In the genomic region with DNA sequence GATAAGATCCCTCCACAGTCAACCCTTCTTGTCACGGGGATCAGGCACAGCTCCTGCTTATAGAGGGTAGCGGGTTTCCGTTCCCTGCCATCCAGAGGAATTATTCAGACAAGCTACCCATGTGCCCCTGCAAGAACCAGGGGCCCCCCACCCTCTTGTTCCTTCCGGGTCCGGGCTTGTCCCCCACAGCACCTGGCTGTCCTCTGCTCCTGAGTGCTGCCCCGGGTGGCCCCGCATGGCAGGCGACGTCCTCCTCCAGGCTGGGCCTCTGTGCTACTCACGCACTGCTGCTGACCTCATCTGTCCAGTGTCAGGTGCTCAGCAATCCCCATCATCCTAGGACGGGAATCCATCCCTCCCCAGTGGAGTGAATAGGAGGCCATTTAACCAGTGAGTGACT, we compare ENCODE assay signal across 16 cellular contexts. TPM values are rescaled to one million over a fixed set of nuclear protein-coding genes. Genes with fewer than 3 reads are reported as not detected.
DNase-seq lines count a peak whose midpoint lies in the region; ATAC-seq and TF ChIP-seq lines count a peak whose summit lies in the region.
"Had no signal": no experiment of that assay in that cellular context is flagged by ENCODE, and none has a peak within 500 bp of the region (broad histone marks: within the 10 kb centered on the region; RNA-seq: fewer than 3 reads in every experiment).

No MANE protein-coding gene starts in this region.

- no peak overlapping the region for H3K4me3 Mint-ChIP-seq in GM23338
- H3K4me3 Mint-ChIP-seq in brain, result no peak overlapping the region
- H3K4me3 Mint-ChIP-seq in endothelial cell (ENCODE audit: unreplicated experiment), result no peak overlapping the region
- H3K4me3 Mint-ChIP-seq: CD8-positive, alpha-beta memory T cell had no signal

- H3K27ac ChIP-seq in GM23338 (ENCODE audit: low read depth) (no peak overlapping the region), osteoblast (ENCODE audit: low read depth, low read length) (no peak overlapping the region), coronary artery (no peak overlapping the region)
- H3K27ac ChIP-seq: BLaER1, HL-60 had no signal

- no peak for TF ChIP-seq CTCF in GM23338 (conservative IDR thresholded peaks at IDR 0.05; ENCODE audit: low read depth in 2 of 2)
- TF ChIP-seq CTCF in brain (conservative IDR thresholded peaks at IDR 0.05), result no peak
- no peak for TF ChIP-seq CTCF in osteoblast (IDR thresholded peaks at IDR 0.05; ENCODE audit: extremely low read depth, low read depth, low read length)
- TF ChIP-seq CTCF in endothelial cell (IDR thresholded peaks at IDR 0.05; ENCODE audit: unreplicated experiment), result no peak
- TF ChIP-seq CTCF in coronary artery (IDR thresholded peaks at IDR 0.05), result no peak

- H3K4me3 ChIP-seq in GM23338 (no peak overlapping the region), osteoblast (ENCODE audit: insufficient read depth, low read length) (no peak overlapping the region), coronary artery (no peak overlapping the region)
- H3K4me3 ChIP-seq: BLaER1 had no signal

- H3K36me3 ChIP-seq in GM23338 (ENCODE audit: insufficient read depth) (no peaks in the 10 kb centered on the region), osteoblast (ENCODE audit: insufficient read depth, low read length) (no peaks in the 10 kb centered on the region)
- H3K36me3 ChIP-seq: BLaER1 had no signal

- H3K4me1 ChIP-seq in GM23338 (ENCODE audit: insufficient read depth) (peaks cover under 1% of the 10 kb centered on the region), osteoblast (ENCODE audit: insufficient read depth, low read length) (peaks cover 20% of the 10 kb centered on the region)
- H3K4me1 ChIP-seq: Caco-2 had no signal

- DNase-seq in GM23338 (ENCODE audit: low spot score) (no peak), islet precursor cell (peak; percentile 45), osteoblast (ENCODE audit: insufficient read length, low spot score, missing footprints) (peak; percentile 29), endothelial cell (ENCODE audit: low spot score) (no peak), coronary artery (ENCODE audit: low spot score) (no peak), NCI-H2171 (lab: John Stamatoyannopoulos, UW) (no peak)
- DNase-seq: 8988T; AML-193; Caco-2; CD8-positive, alpha-beta memory T cell; DND-41; GF-D8 had no signal

- H3K4me2 ChIP-seq in GM23338 (no peak overlapping the region), osteoblast (ENCODE audit: insufficient read depth, low read length) (no peak overlapping the region)
- H3K4me2 ChIP-seq: BLaER1 had no signal

- H3K27me3 ChIP-seq in GM23338 (ENCODE audit: insufficient read depth) (no peaks in the 10 kb centered on the region), osteoblast (ENCODE audit: insufficient read depth, low read length) (no peaks in the 10 kb centered on the region)
- H3K27me3 ChIP-seq: BLaER1 had no signal

- H3K9me3 Mint-ChIP-seq in GM23338 (no peaks in the 10 kb centered on the region), brain (no peaks in the 10 kb centered on the region), endothelial cell (ENCODE audit: unreplicated experiment) (no peaks in the 10 kb centered on the region)
- H3K9me3 Mint-ChIP-seq: CD8-positive, alpha-beta memory T cell had no signal

- H3K9me2 ChIP-seq in GM23338 (ENCODE audit: insufficient read depth), result no peaks in the 10 kb centered on the region

- H3K4me1 Mint-ChIP-seq in GM23338 (peaks cover 36% of the 10 kb centered on the region), brain (peaks cover 78% of the 10 kb centered on the region), endothelial cell (ENCODE audit: unreplicated experiment) (peaks cover 4% of the 10 kb centered on the region)

- H3K36me3 Mint-ChIP-seq in GM23338 (ENCODE audit: low read depth) (no peaks in the 10 kb centered on the region), brain (no peaks in the 10 kb centered on the region), endothelial cell (ENCODE audit: low read depth, unreplicated experiment) (no peaks in the 10 kb centered on the region)
- H3K36me3 Mint-ChIP-seq: CD8-positive, alpha-beta memory T cell had no signal

- H4K20me1 ChIP-seq in GM23338 (replicated peaks; ENCODE audit: insufficient read depth) (no peaks in the 10 kb centered on the region), osteoblast (ENCODE audit: insufficient read depth, low read length) (no peaks in the 10 kb centered on the region)
- H4K20me1 ChIP-seq: BLaER1 had no signal

- H2AFZ ChIP-seq in GM23338, result no peak overlapping the region
- no peak overlapping the region for H2AFZ ChIP-seq in osteoblast (ENCODE audit: low read length)

- H3K27me3 Mint-ChIP-seq in GM23338 (ENCODE audit: insufficient read depth, low read depth, poor library complexity) (peaks cover 5% of the 10 kb centered on the region), brain (peaks cover 6% of the 10 kb centered on the region), endothelial cell (ENCODE audit: unreplicated experiment) (peaks cover 10% of the 10 kb centered on the region)

- 0 out of 2 replicates have a peak, but pooled peaks cover 5% of the 10 kb centered on the region for H3F3A ChIP-seq in GM23338 (replicated peaks; ENCODE audit: low read depth)

- no peaks in the 10 kb centered on the region for H3K9me3 ChIP-seq in osteoblast (ENCODE audit: low read depth, low read length)
- H3K9me3 ChIP-seq: BLaER1, Caco-2 had no signal

- ATAC-seq in GM23338, result no peak
- ATAC-seq: HCT116 had no signal

- H3K27ac Mint-ChIP-seq in GM23338 (0 out of 2 replicates have a peak overlapping the region, but pooled peaks have one; percentile 25), brain (peak overlapping the region; percentile 22 to 82 (median 52)), endothelial cell (ENCODE audit: unreplicated experiment) (no peak overlapping the region)
- H3K27ac Mint-ChIP-seq: CD8-positive, alpha-beta memory T cell had no signal

- H3K79me2 ChIP-seq in GM23338 (replicated peaks; ENCODE audit: insufficient read depth), result no peaks in the 10 kb centered on the region
- H3K79me2 ChIP-seq in osteoblast (ENCODE audit: insufficient read depth, low read length), result no peaks in the 10 kb centered on the region

TF ChIP-seq in GM23338, 12 proteins besides CTCF, POLR2A, EP300 and RAD21:
- TF ChIP-seq STAT1 (IDR thresholded peaks at IDR 0.05; ENCODE audit: unreplicated experiment) (no peak), REST (IDR thresholded peaks at IDR 0.05; ENCODE audit: unreplicated experiment) (no peak), EZH2 (IDR thresholded peaks at IDR 0.05; ENCODE audit: low read depth, unreplicated experiment) (no peak), NANOG (IDR thresholded peaks at IDR 0.05; ENCODE audit: borderline replicate concordance) (no peak)

RNA-seq across cellular contexts. Expression of gene CELSR1, which starts 24.7 kb away (rescaled TPM):
- total RNA-seq in GM23338 (2014; rRNA removed; shearing (Covaris generic)), result 20.4 and 21.0 TPM in 2 replicates
- polyA plus RNA-seq in GM23338 (2016; fragmentation: Nextera tagmentation; extraction: Ambion mirVana), result 4.8 and 6.1 TPM in 2 replicates
- polyA plus RNA-seq in brain (ENCODE audit: insufficient read depth, low read depth, low replicate concordance), result 1.5 TPM
- 2.7 and 3.6 TPM in 2 replicates for total RNA-seq in osteoblast
- total RNA-seq in endothelial cell (ENCODE audit: unreplicated experiment), result 7.7 TPM

Comparison
In these comparisons a context has a peak if more than half of its experiments do, and no peak if none do; other contexts are left out.
1. DNase-seq: peak in islet precursor cell (single experiment) and osteoblast (single experiment); none in GM23338 (single experiment), endothelial cell (single experiment), coronary artery (single experiment) and NCI-H2171 (single experiment).